In the genomic region with DNA sequence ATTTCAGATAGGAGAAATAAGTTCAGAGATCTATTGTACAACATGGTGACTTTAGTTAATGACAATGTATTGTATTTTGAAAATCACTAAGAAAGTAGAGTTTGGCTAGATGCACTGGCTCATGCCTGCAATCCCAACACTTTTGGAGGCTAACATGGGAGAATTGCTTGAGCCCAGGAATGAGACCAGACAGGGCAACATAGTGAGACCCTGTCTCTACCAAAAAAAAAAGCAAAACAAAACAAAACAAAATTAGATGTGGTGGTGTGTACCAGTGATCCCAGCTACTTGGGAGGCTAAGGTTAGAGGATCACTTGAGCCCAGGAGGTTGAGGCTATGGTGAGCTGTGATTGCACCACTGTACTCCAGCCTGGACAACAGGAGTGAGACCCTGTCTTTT, we compare ENCODE assay signal across 16 cellular contexts. TPM values are rescaled to one million over a fixed set of nuclear protein-coding genes. Genes with fewer than 3 reads are reported as not detected.
DNase-seq lines count a peak whose midpoint lies in the region; ATAC-seq and TF ChIP-seq lines count a peak whose summit lies in the region.
"Had no signal": no experiment of that assay in that cellular context is flagged by ENCODE, and none has a peak within 500 bp of the region (broad histone marks: within the 10 kb centered on the region; RNA-seq: fewer than 3 reads in every experiment).

No MANE protein-coding gene starts in this region.

- peaks cover 27% of the 10 kb centered on the region for H3K36me3 Mint-ChIP-seq in natural killer cell treated with Interleukin-12 subunit alpha and Interleukin-12 subunit beta and Interleukin-15 and Interleukin-18, amount 100 ng/mL, for 72 hours
- H3K36me3 Mint-ChIP-seq in natural killer cell (peaks cover 9% of the 10 kb centered on the region), WTC11 (peaks cover 2% of the 10 kb centered on the region; the same call in 1 of the 2 replicates), progenitor cell of endocrine pancreas (ENCODE audit: insufficient read depth) (peaks cover 19% of the 10 kb centered on the region)

- no peak for TF ChIP-seq CTCF in natural killer cell (IDR thresholded peaks at IDR 0.05)
- TF ChIP-seq CTCF in WTC11 (IDR thresholded peaks at IDR 0.05), result no peak
- TF ChIP-seq CTCF in progenitor cell of endocrine pancreas (IDR thresholded peaks at IDR 0.05; ENCODE audit: unreplicated experiment), result no peak

- POLR2A ChIA-PET in WTC11 (lab: Charles Lee), result no interaction called here

- H3K4me3 Mint-ChIP-seq in natural killer cell treated with Interleukin-12 subunit alpha and Interleukin-12 subunit beta and Interleukin-15 and Interleukin-18, amount 100 ng/mL, for 72 hours, result no peak overlapping the region
- H3K4me3 Mint-ChIP-seq in natural killer cell, result no peak overlapping the region
- H3K4me3 Mint-ChIP-seq in WTC11, result no peak overlapping the region
- no peak overlapping the region for H3K4me3 Mint-ChIP-seq in progenitor cell of endocrine pancreas (ENCODE audit: low read depth)
- H3K4me3 Mint-ChIP-seq: H9, IgD-negative memory B cell had no signal

- H3K27ac Mint-ChIP-seq in natural killer cell treated with Interleukin-12 subunit alpha and Interleukin-12 subunit beta and Interleukin-15 and Interleukin-18, amount 100 ng/mL, for 72 hours, result peak overlapping the region; percentile 51 to 66
- H3K27ac Mint-ChIP-seq in natural killer cell (peak overlapping the region in 1 of 2 donors; percentile 53), WTC11 (no peak overlapping the region), progenitor cell of endocrine pancreas (peak overlapping the region; percentile 29)
- H3K27ac Mint-ChIP-seq: H9, IgD-negative memory B cell had no signal

- no peak for ATAC-seq in natural killer cell treated with Interleukin-12 subunit alpha and Interleukin-12 subunit beta and Interleukin-15 and Interleukin-18, amount 100 ng/mL, for 72 hours
- ATAC-seq in natural killer cell (no peak), WTC11 (no peak), HG02759 (IDR thresholded peaks at IDR 0.05; ENCODE audit: unreplicated experiment) (no peak)
- ATAC-seq: A549 had no signal

- CTCF ChIA-PET in WTC11 (lab: Charles Lee), result interaction anchor here (0.8 kb wide), 1 partner anchor 270 kb away, joined by 3 read pairs; no protein-coding TSS in a partner anchor

- intact Hi-C loops in natural killer cell (cut with micrococcal nuclease), result no loop called here

- H3K9me3 Mint-ChIP-seq in natural killer cell treated with Interleukin-12 subunit alpha and Interleukin-12 subunit beta and Interleukin-15 and Interleukin-18, amount 100 ng/mL, for 72 hours, result no peaks in the 10 kb centered on the region
- H3K9me3 Mint-ChIP-seq in natural killer cell (no peaks in the 10 kb centered on the region), WTC11 (peaks cover 6% of the 10 kb centered on the region), progenitor cell of endocrine pancreas (ENCODE audit: low read depth) (peaks cover 8% of the 10 kb centered on the region)
- H3K9me3 Mint-ChIP-seq: H9 had no signal

- H3K27me3 Mint-ChIP-seq in natural killer cell treated with Interleukin-12 subunit alpha and Interleukin-12 subunit beta and Interleukin-15 and Interleukin-18, amount 100 ng/mL, for 72 hours, result no peaks in the 10 kb centered on the region
- H3K27me3 Mint-ChIP-seq in natural killer cell (ENCODE audit: low read depth in 2 of 2), result no peaks in the 10 kb centered on the region
- no peaks in the 10 kb centered on the region for H3K27me3 Mint-ChIP-seq in WTC11 (ENCODE audit: low read depth)
- H3K27me3 Mint-ChIP-seq in progenitor cell of endocrine pancreas, result no peaks in the 10 kb centered on the region
- H3K27me3 Mint-ChIP-seq: CD4-positive, alpha-beta memory T cell; IgD-negative memory B cell had no signal

- peaks cover 30 to 37% of the 10 kb centered on the region in 2 donors for H3K4me1 Mint-ChIP-seq in natural killer cell treated with Interleukin-12 subunit alpha and Interleukin-12 subunit beta and Interleukin-15 and Interleukin-18, amount 100 ng/mL, for 72 hours (ENCODE audit: low read depth in 2 of 2)
- peaks cover 19 to 35% of the 10 kb centered on the region in 2 donors for H3K4me1 Mint-ChIP-seq in natural killer cell
- H3K4me1 Mint-ChIP-seq in WTC11, result no peaks in the 10 kb centered on the region
- H3K4me1 Mint-ChIP-seq in progenitor cell of endocrine pancreas (ENCODE audit: low read depth), result peaks cover 6% of the 10 kb centered on the region
- H3K4me1 Mint-ChIP-seq: H9 had no signal

- DNase-seq in NCI-H1694 treated with DMSO at 0.1 percent for 48 hours (lab: John Stamatoyannopoulos, UW) (peak; percentile 2), NCI-H1694 (lab: John Stamatoyannopoulos, UW) (no peak), natural killer cell (no peak), WTC11 (ENCODE audit: low spot score) (no peak), progenitor cell of endocrine pancreas (ENCODE audit: low spot score, unreplicated experiment) (no peak), GOT3 (lab: John Stamatoyannopoulos, UW) (no peak)
- no peak for DNase-seq in natural killer cell treated with Interleukin-12 subunit alpha and Interleukin-12 subunit beta and Interleukin-15 and Interleukin-18, amount 100 ng/mL, for 72 hours (ENCODE audit: low spot score)
- DNase-seq: AML-193; CD4-positive, alpha-beta memory T cell; DMS153; DMS79; GDM1; H9 had no signal

TF ChIP-seq in WTC11, 78 proteins besides CTCF, POLR2A, EP300 and RAD21:
- TF ChIP-seq NR1H2 (CRISPR knock-in tag; IDR thresholded peaks at IDR 0.05) (no peak), ZNF121 (CRISPR knock-in tag; IDR thresholded peaks at IDR 0.05) (0 out of 2 replicates have a peak, but pooled peaks have one; percentile 24), ZNF416 (CRISPR knock-in tag; IDR thresholded peaks at IDR 0.05) (no peak), GTF2I (CRISPR knock-in tag; conservative IDR thresholded peaks at IDR 0.05) (no peak)
- TF ChIP-seq, protein P1, sequence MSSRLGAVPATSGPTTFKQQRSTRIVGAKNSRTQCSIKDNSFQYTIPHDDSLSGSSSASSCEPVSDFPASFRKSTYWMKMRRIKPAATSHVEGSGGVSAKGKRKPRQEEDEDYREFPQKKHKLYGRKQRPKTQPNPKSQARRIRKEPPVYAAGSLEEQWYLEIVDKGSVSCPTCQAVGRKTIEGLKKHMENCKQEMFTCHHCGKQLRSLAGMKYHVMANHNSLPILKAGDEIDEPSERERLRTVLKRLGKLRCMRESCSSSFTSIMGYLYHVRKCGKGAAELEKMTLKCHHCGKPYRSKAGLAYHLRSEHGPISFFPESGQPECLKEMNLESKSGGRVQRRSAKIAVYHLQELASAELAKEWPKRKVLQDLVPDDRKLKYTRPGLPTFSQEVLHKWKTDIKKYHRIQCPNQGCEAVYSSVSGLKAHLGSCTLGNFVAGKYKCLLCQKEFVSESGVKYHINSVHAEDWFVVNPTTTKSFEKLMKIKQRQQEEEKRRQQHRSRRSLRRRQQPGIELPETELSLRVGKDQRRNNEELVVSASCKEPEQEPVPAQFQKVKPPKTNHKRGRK (CRISPR knock-in tag; IDR thresholded peaks at IDR 0.05; ENCODE audit: borderline replicate concordance), result no peak
- TF ChIP-seq, protein P2, sequence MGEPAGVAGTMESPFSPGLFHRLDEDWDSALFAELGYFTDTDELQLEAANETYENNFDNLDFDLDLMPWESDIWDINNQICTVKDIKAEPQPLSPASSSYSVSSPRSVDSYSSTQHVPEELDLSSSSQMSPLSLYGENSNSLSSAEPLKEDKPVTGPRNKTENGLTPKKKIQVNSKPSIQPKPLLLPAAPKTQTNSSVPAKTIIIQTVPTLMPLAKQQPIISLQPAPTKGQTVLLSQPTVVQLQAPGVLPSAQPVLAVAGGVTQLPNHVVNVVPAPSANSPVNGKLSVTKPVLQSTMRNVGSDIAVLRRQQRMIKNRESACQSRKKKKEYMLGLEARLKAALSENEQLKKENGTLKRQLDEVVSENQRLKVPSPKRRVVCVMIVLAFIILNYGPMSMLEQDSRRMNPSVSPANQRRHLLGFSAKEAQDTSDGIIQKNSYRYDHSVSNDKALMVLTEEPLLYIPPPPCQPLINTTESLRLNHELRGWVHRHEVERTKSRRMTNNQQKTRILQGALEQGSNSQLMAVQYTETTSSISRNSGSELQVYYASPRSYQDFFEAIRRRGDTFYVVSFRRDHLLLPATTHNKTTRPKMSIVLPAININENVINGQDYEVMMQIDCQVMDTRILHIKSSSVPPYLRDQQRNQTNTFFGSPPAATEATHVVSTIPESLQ (CRISPR knock-in tag; IDR thresholded peaks at IDR 0.05), result no peak
TF ChIP-seq in WTC11: peak in this region for 1.

RNA-seq across cellular contexts. Expression of a gene that starts 27.2 kb away (rescaled TPM):
- total RNA-seq in natural killer cell treated with Interleukin-12 subunit alpha and Interleukin-12 subunit beta and Interleukin-15 and Interleukin-18, amount 100 ng/mL, for 72 hours, result 100 to 1,000 TPM; 744 to 950 TPM
- total RNA-seq in natural killer cell (100 to 1,000 TPM; 250 to 394 (median 299) TPM), WTC11 (2021) (141 to 159 TPM (median 141 TPM) in 3 replicates), progenitor cell of endocrine pancreas (199 and 201 TPM in 2 replicates)
